Comparison of ENCODE assay signal across 8 cellular contexts in the genomic region with DNA sequence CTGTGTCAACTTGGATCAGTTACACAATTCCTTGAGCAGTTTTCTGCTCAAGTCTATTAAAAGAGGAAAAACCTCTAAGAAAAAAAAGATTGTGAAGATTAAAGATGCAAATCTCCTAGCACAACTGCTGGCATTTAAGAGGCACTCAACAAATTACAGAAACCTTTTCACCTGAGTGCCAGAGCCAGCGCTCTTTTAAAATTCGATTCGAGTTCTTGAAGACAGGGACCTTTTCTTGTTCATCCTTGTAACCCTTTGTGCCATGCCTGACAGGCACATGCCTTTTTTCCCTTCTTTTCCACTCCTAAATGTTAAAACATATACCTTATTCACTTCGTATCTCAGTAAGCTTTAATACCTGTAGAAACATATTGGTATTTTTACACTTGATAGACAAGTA. TPM values are rescaled to one million over a fixed set of nuclear protein-coding genes. Genes with fewer than 3 reads are reported as not detected.
DNase-seq lines count a peak whose midpoint lies in the region; ATAC-seq and TF ChIP-seq lines count a peak whose summit lies in the region.

No MANE protein-coding gene starts in this region.

- H3K36me3 Mint-ChIP-seq in Caco-2 (ENCODE audit: insufficient read depth, unreplicated experiment), result peaks cover 17% of the 10 kb centered on the region

- peak overlapping the region; percentile 17 for H2AFZ ChIP-seq in neuron (ENCODE audit: low read depth, low read length)

- peak overlapping the region; percentile 94 for H3K27ac Mint-ChIP-seq in Caco-2 (ENCODE audit: unreplicated experiment)

- H3K4me3 ChIP-seq in Caco-2 (ENCODE audit: low read depth, low read length) (peak overlapping the region; percentile 57), neuron (ENCODE audit: low read length) (peak overlapping the region; percentile 61)
- H3K4me3 ChIP-seq in effector memory CD4-positive, alpha-beta T cell (ENCODE audit: insufficient read depth, low read depth, low read length, poor library complexity, severe bottlenecking), result peak overlapping the region; percentile 60

- peak overlapping the region; percentile 89 for H3K27ac ChIP-seq in effector memory CD4-positive, alpha-beta T cell (ENCODE audit: insufficient read depth, low read length, poor library complexity, severe bottlenecking)

- CTCF ChIA-PET in Caco-2 (lab: Charles Lee), result no interaction called here

- H3K36me3 ChIP-seq in Caco-2 (ENCODE audit: control insufficient read depth, insufficient read depth, low read length) (no peaks in the 10 kb centered on the region), neuron (ENCODE audit: insufficient read depth, low read length) (peaks cover 9% of the 10 kb centered on the region)
- H3K36me3 ChIP-seq in effector memory CD4-positive, alpha-beta T cell (ENCODE audit: control insufficient read depth, insufficient read depth, low read length), result no peaks in the 10 kb centered on the region

- no peak for TF ChIP-seq CTCF in Caco-2 (IDR thresholded peaks at IDR 0.05; ENCODE audit: insufficient read depth in 1 of 2, low read depth in 1 of 2, low read length in 1 of 2, severe bottlenecking in 1 of 2, unreplicated experiment in 1 of 2)

- H3K27me3 Mint-ChIP-seq in Caco-2 (ENCODE audit: insufficient read depth, unreplicated experiment), result no peaks in the 10 kb centered on the region

- no peaks in the 10 kb centered on the region for H3K9me3 Mint-ChIP-seq in Caco-2 (ENCODE audit: unreplicated experiment)

- peak overlapping the region; percentile 92 for H3K4me3 Mint-ChIP-seq in Caco-2 (ENCODE audit: unreplicated experiment)

- ATAC-seq in HG02678 (IDR thresholded peaks at IDR 0.05; ENCODE audit: unreplicated experiment), result no peak
- ATAC-seq in HG03135 (IDR thresholded peaks at IDR 0.05; ENCODE audit: unreplicated experiment), result no peak

- DNase-seq in Caco-2, result no peak
- peak; percentile 16 for DNase-seq in NCI-H82 treated with DMSO at 0.1 percent for 48 hours (lab: John Stamatoyannopoulos, UW; ENCODE audit: unreplicated experiment)
- DNase-seq in effector memory CD4-positive, alpha-beta T cell, result no peak
- no peak for DNase-seq in HuH-7.5 (ENCODE audit: low spot score)
- no peak for DNase-seq in hippocampal formation (lab: John Stamatoyannopoulos, UW)

- H3K27me3 ChIP-seq in Caco-2 (replicated peaks; ENCODE audit: control insufficient read depth, insufficient read depth, low read length), result no peaks in the 10 kb centered on the region
- no peaks in the 10 kb centered on the region for H3K27me3 ChIP-seq in effector memory CD4-positive, alpha-beta T cell (replicated peaks; ENCODE audit: control insufficient read depth, insufficient read depth, low read length, poor library complexity, severe bottlenecking)
- no peaks in the 10 kb centered on the region for H3K27me3 ChIP-seq in neuron (ENCODE audit: insufficient read depth, low read length)

- POLR2A ChIA-PET in Caco-2 (lab: Charles Lee), result interaction anchor here (1.5 kb wide), 1 partner anchor 23 kb away, joined by 6 read pairs; no protein-coding TSS in a partner anchor

- no TSS peak for BruUV-seq in Caco-2 (replicated peaks; lab: Mats Ljungman, UMichigan)

- peaks cover 9% of the 10 kb centered on the region for H3K4me1 Mint-ChIP-seq in Caco-2 (ENCODE audit: low read depth, unreplicated experiment)

- H3K4me1 ChIP-seq in Caco-2 (peaks cover 12% of the 10 kb centered on the region; the same call in 1 of the 2 replicates), neuron (ENCODE audit: insufficient read depth, low read length) (peaks cover 23% of the 10 kb centered on the region)
- H3K4me1 ChIP-seq in effector memory CD4-positive, alpha-beta T cell (ENCODE audit: control insufficient read depth, insufficient read depth, low read length, poor library complexity, severe bottlenecking), result no peaks in the 10 kb centered on the region

- intact Hi-C loops in Caco-2 (cut with micrococcal nuclease; ENCODE audit: unreplicated experiment), result loop anchor here (1.0 to 2.0 kb wide), 2 partner anchors 9 to 66 kb away; a partner anchor contains a TSS

- no peaks in the 10 kb centered on the region for H3K9me3 ChIP-seq in Caco-2
- H3K9me3 ChIP-seq in effector memory CD4-positive, alpha-beta T cell (ENCODE audit: control insufficient read depth, low read length), result no peaks in the 10 kb centered on the region
- no peaks in the 10 kb centered on the region for H3K9me3 ChIP-seq in neuron (ENCODE audit: low read length)

RNA-seq across cellular contexts. Expression of a gene that starts 0.8 kb away (rescaled TPM):
- 17.3 and 17.7 TPM in 2 replicates for total RNA-seq in Caco-2 (2022)

RNA-seq across cellular contexts. Expression of a gene that starts 8.6 kb away (rescaled TPM):
- 61.7 and 65.0 TPM in 2 replicates for total RNA-seq in Caco-2 (2022)
